In genomic region chr18:59345556-59345955, GRCh38 we compare ENCODE assay signal across 26 cellular contexts. TPM values are rescaled to one million over a fixed set of nuclear protein-coding genes. Genes with fewer than 3 reads are reported as not detected.
DNase-seq lines count a peak whose midpoint lies in the region; ATAC-seq, FAIRE-seq and TF ChIP-seq lines count a peak whose summit lies in the region.
"Had no signal": no experiment of that assay in that cellular context is flagged by ENCODE, and none has a peak within 500 bp of the region (broad histone marks: within the 10 kb centered on the region; RNA-seq: fewer than 3 reads in every experiment).

No MANE protein-coding gene starts in this region.

- no peak overlapping the region for H3K27ac ChIP-seq in HepG2 (ENCODE audit: extremely low read length, insufficient read depth, low read length)
- H3K27ac ChIP-seq in right lobe of liver = no peak overlapping the region
- H3K27ac ChIP-seq: 22Rv1, KMS-11 had no signal

- H3K4me1 ChIP-seq in HepG2 (ENCODE audit: insufficient read depth, low read length) (peaks cover 34% of the 10 kb centered on the region), right lobe of liver (no peaks in the 10 kb centered on the region)
- H3K4me1 ChIP-seq: BE2C had no signal

- H3K9me3 ChIP-seq in HepG2 (ENCODE audit: low read length) = no peaks in the 10 kb centered on the region
- H3K9me3 ChIP-seq in right lobe of liver = no peaks in the 10 kb centered on the region
- H3K9me3 ChIP-seq: BE2C, SK-N-SH had no signal

- no peak for TF ChIP-seq EP300 in HepG2 (IDR thresholded peaks at IDR 0.05; ENCODE audit: low read depth in 2 of 2, low read length in 2 of 2)
- no peak for TF ChIP-seq EP300 in HepG2 (CRISPR knock-in tag; IDR thresholded peaks at IDR 0.05; ENCODE audit: borderline replicate concordance)

- DNase-seq in HepG2 (ENCODE audit: low spot score) (no peak), right lobe of liver (no peak), M059J (ENCODE audit: low read depth) (peak; percentile 32), fibroblast of peridontal ligament (ENCODE audit: extremely low read depth) (peak; percentile 38), NCI-H69 (lab: John Stamatoyannopoulos, UW) (no peak), dedifferentiated amniotic fluid mesenchymal stem cell (ENCODE audit: extremely low spot score) (no peak)
- DNase-seq: BE2C; CD8-positive, alpha-beta memory T cell; DMS 273 treated with DMSO at 0.1 percent for 48 hours; DMS79; H9; NCI-H1092 treated with DMSO at 0.1 percent for 48 hours; NCI-H1436; NCI-H187; NCI-H2081 treated with DMSO at 0.1 percent for 48 hours; NCI-H2171; NCI-H226; NCI-H510A treated with DMSO at 0.1 percent for 48 hours; NCI-H774; SK-N-SH had no signal

- no peak overlapping the region for H3K4me3 ChIP-seq in HepG2 (replicated peaks in 1 of 3; ENCODE audit: insufficient read depth in 1 of 3, low read depth in 2 of 3, low read length in 3 of 3)
- no peak overlapping the region for H3K4me3 ChIP-seq in right lobe of liver
- H3K4me3 ChIP-seq: GM23338 had no signal

- no peak overlapping the region for H2AFZ ChIP-seq in HepG2 (ENCODE audit: low read length)
- H2AFZ ChIP-seq: GM23338 had no signal

- no peak overlapping the region for H3K9ac ChIP-seq in HepG2 (ENCODE audit: insufficient read depth, low read depth, low read length)
- H3K9ac ChIP-seq: KMS-11, SK-N-SH had no signal

- peaks cover 24% of the 10 kb centered on the region for H4K20me1 ChIP-seq in HepG2 (ENCODE audit: insufficient read depth, low read length)

- H3K27me3 ChIP-seq in HepG2 (ENCODE audit: control insufficient read depth in 1 of 2, insufficient read depth in 2 of 2, low read length in 2 of 2) (no peaks in the 10 kb centered on the region), right lobe of liver (no peaks in the 10 kb centered on the region)
- H3K27me3 ChIP-seq: BE2C had no signal

- BruUV-seq in HepG2 (replicated peaks; lab: Mats Ljungman, UMichigan) = TSS peak; percentile 1

- TF ChIP-seq CTCF in HepG2 (CRISPR knock-in tag; IDR thresholded peaks at IDR 0.05) (no peak), right lobe of liver (IDR thresholded peaks at IDR 0.05) (no peak)

- CTCF ChIA-PET in HepG2 (lab: Yijun Ruan, JAX; ENCODE audit: low intra/inter-chr PET ratio, low total read pairs) = no interaction called here

- H3K36me3 ChIP-seq in HepG2 (replicated peaks in 1 of 2; ENCODE audit: control insufficient read depth in 1 of 2, insufficient read depth in 2 of 2, low read length in 2 of 2) (peaks cover 15 to 73% of the 10 kb centered on the region in 2 experiments), right lobe of liver (peaks cover 7 to 62% (median 21%) of the 10 kb centered on the region in 4 donors)

- POLR2A ChIA-PET in HepG2 (lab: Yijun Ruan, JAX) = interaction anchor here (0.9 kb wide), 1 partner anchor 12 kb away, joined by 6 read pairs; no protein-coding TSS in a partner anchor

- no peak for TF ChIP-seq POLR2A in HepG2 (IDR thresholded peaks at IDR 0.05; ENCODE audit: insufficient read depth in 1 of 2, low read depth in 2 of 2, low read length in 2 of 2)
- TF ChIP-seq POLR2A in right lobe of liver (IDR thresholded peaks at IDR 0.05) = no peak

- intact Hi-C loops in HepG2 (cut with micrococcal nuclease; ENCODE audit: unreplicated experiment) = no loop called here
- intact Hi-C loops in right lobe of liver (cut with DNase I) = no loop called here

- TF ChIP-seq RAD21 in HepG2 (CRISPR knock-in tag; IDR thresholded peaks at IDR 0.05) = no peak

- WGBS in HepG2 (ENCODE audit: low lambda C conversion rate) = 97% methylated on average over 4 of the region's 4 CpGs
- WGBS in right lobe of liver (ENCODE audit: insufficient coverage, low coverage, low lambda C conversion rate, missing lambda C conversion rate) = 100% methylated on average over 4 of the region's 4 CpGs

- H3K79me2 ChIP-seq in HepG2 (ENCODE audit: insufficient read depth, low read length) = peaks cover 56% of the 10 kb centered on the region

- no peak for FAIRE-seq in HepG2 (lab: Jason Lieb, UNC)

- in situ Hi-C loops in HepG2 (cut with HindIII; ENCODE audit: extremely low pct_ligation_motif_present, low pct_unique_long_range_greater_than_20kb) = no loop called here

- H3K4me2 ChIP-seq in HepG2 (ENCODE audit: low read depth, low read length) = no peak overlapping the region
- H3K4me2 ChIP-seq: GM23338, KMS-11, SK-N-SH had no signal

- no peak for ATAC-seq in HepG2
- ATAC-seq in right lobe of liver = no peak
- ATAC-seq in HG02759 (IDR thresholded peaks at IDR 0.05; ENCODE audit: unreplicated experiment) = no peak
- ATAC-seq: GM23338 had no signal

TF ChIP-seq in HepG2, 621 proteins besides CTCF, POLR2A, EP300 and RAD21 (continues in another document):
- TF ChIP-seq POLR2G (IDR thresholded peaks at IDR 0.05; ENCODE audit: low read depth, low read length) (no peak), KLF6 (CRISPR knock-in tag; IDR thresholded peaks at IDR 0.05) (no peak), ZNF597 (CRISPR knock-in tag; IDR thresholded peaks at IDR 0.05) (no peak), TP53 (CRISPR knock-in tag; conservative IDR thresholded peaks at IDR 0.05) (no peak)

RNA-seq across cellular contexts. Expression of gene LMAN1, which starts 13.5 kb away (rescaled TPM):
- 79.1 and 131 TPM in 2 replicates for total RNA-seq in HepG2 (2016; rRNA removed; fragmentation: Illumina TruSeq; extraction: Trizol)
- total RNA-seq in HepG2 (2016; cell fraction: cytosol; rRNA removed; fragmentation: Illumina TruSeq; extraction: Trizol; ENCODE audit: low read depth) = 8.9 and 10.1 TPM in 2 replicates
- 73.2 and 133 TPM in 2 replicates for total RNA-seq in HepG2 (2016; cell fraction: insoluble cytoplasmic fraction; rRNA removed; fragmentation: Illumina TruSeq; extraction: Trizol)
- total RNA-seq in HepG2 (2016; cell fraction: membrane; rRNA removed; fragmentation: Illumina TruSeq; extraction: Trizol) = 25.0 and 32.8 TPM in 2 replicates
- 193 and 214 TPM in 2 replicates for total RNA-seq in HepG2 (2016; cell fraction: nucleus; rRNA removed; fragmentation: Illumina TruSeq; extraction: Trizol)
- polyA plus RNA-seq in HepG2 (2011; rRNA removed) = 88.3 and 127 TPM in 2 replicates
- polyA plus RNA-seq in HepG2 (2011; cell fraction: cytosol; rRNA removed) = 86.7 and 99.4 TPM in 2 replicates
- 46.5 and 52.3 TPM in 2 replicates for polyA plus RNA-seq in HepG2 (2011; cell fraction: nucleus; rRNA removed)
- 118 and 152 TPM in 2 replicates for polyA plus RNA-seq in HepG2 (2012)
- 3.9 and 4.3 TPM in 2 replicates for polyA plus RNA-seq in HepG2 (2016; cell fraction: cytosol; fragmentation: Illumina TruSeq; extraction: Trizol; ENCODE audit: low read depth)
- 55.3 and 62.3 TPM in 2 replicates for polyA plus RNA-seq in HepG2 (2016; cell fraction: insoluble cytoplasmic fraction; fragmentation: Illumina TruSeq; extraction: Trizol; ENCODE audit: low read depth)
- 10.9 and 14.2 TPM in 2 replicates for polyA plus RNA-seq in HepG2 (2016; cell fraction: membrane; fragmentation: Illumina TruSeq; extraction: Trizol; ENCODE audit: low read depth)
- 172 and 173 TPM in 2 replicates for polyA plus RNA-seq in HepG2 (2016; cell fraction: nucleus; fragmentation: Illumina TruSeq; extraction: Trizol; ENCODE audit: insufficient read depth, low read depth)
- 37.2 and 147 TPM in 2 replicates for polyA minus RNA-seq in HepG2 (2011; rRNA and poly(A)+ RNA removed; ENCODE audit: low replicate concordance)
- 193 and 200 TPM in 2 replicates for polyA minus RNA-seq in HepG2 (2011; cell fraction: cytosol; rRNA and poly(A)+ RNA removed)
- polyA minus RNA-seq in HepG2 (2011; cell fraction: nucleus; rRNA and poly(A)+ RNA removed) = 204 and 223 TPM in 2 replicates
- total RNA-seq in right lobe of liver = 100 to 1,000 TPM in 4 of 6 experiments, 10 to 100 TPM in 2; 67.8 to 136 (median 108) TPM
- total RNA-seq in M059J (2014; rRNA removed; shearing (Covaris generic)) = 229 and 276 TPM in 2 replicates

RNA-seq across cellular contexts. Expression of gene CPLX4, which starts 27.1 kb away (rescaled TPM):
- total RNA-seq in HepG2 (2016; rRNA removed; fragmentation: Illumina TruSeq; extraction: Trizol) (not detected in 2 replicates), right lobe of liver (under 1 TPM in 1 of 6 experiments, not detected in 5; 0.10 TPM)
- not detected in 2 replicates for total RNA-seq in HepG2 (2016; cell fraction: cytosol; rRNA removed; fragmentation: Illumina TruSeq; extraction: Trizol; ENCODE audit: low read depth)
- not detected in 2 replicates for total RNA-seq in HepG2 (2016; cell fraction: insoluble cytoplasmic fraction; rRNA removed; fragmentation: Illumina TruSeq; extraction: Trizol)
- total RNA-seq in HepG2 (2016; cell fraction: membrane; rRNA removed; fragmentation: Illumina TruSeq; extraction: Trizol) = not detected in 2 replicates
- not detected in 2 replicates for total RNA-seq in HepG2 (2016; cell fraction: nucleus; rRNA removed; fragmentation: Illumina TruSeq; extraction: Trizol)
- not detected in 2 replicates for polyA plus RNA-seq in HepG2 (2011; rRNA removed)
- polyA plus RNA-seq in HepG2 (2011; cell fraction: cytosol; rRNA removed) = not detected in 2 replicates
- polyA plus RNA-seq in HepG2 (2011; cell fraction: nucleus; rRNA removed) = not detected in 2 replicates
- 0.08 TPM in 1 of 2 replicates, not detected in the other for polyA plus RNA-seq in HepG2 (2012)
- polyA plus RNA-seq in HepG2 (2016; cell fraction: cytosol; fragmentation: Illumina TruSeq; extraction: Trizol; ENCODE audit: low read depth) = not detected in 2 replicates
- not detected in 2 replicates for polyA plus RNA-seq in HepG2 (2016; cell fraction: insoluble cytoplasmic fraction; fragmentation: Illumina TruSeq; extraction: Trizol; ENCODE audit: low read depth)
- not detected in 2 replicates for polyA plus RNA-seq in HepG2 (2016; cell fraction: membrane; fragmentation: Illumina TruSeq; extraction: Trizol; ENCODE audit: low read depth)
- not detected in 2 replicates for polyA plus RNA-seq in HepG2 (2016; cell fraction: nucleus; fragmentation: Illumina TruSeq; extraction: Trizol; ENCODE audit: insufficient read depth, low read depth)
- not detected in 2 replicates for polyA minus RNA-seq in HepG2 (2011; rRNA and poly(A)+ RNA removed; ENCODE audit: low replicate concordance)
- not detected in 2 replicates for polyA minus RNA-seq in HepG2 (2011; cell fraction: cytosol; rRNA and poly(A)+ RNA removed)
- not detected in 2 replicates for polyA minus RNA-seq in HepG2 (2011; cell fraction: nucleus; rRNA and poly(A)+ RNA removed)
- total RNA-seq in M059J (2014; rRNA removed; shearing (Covaris generic)) = not detected in 2 replicates
- total RNA-seq: CD8-positive, alpha-beta memory T cell; GM23338; H9 had no signal
- polyA plus RNA-seq: CD14-positive monocyte; CD8-positive, alpha-beta memory T cell; GM23338; IgD-negative memory B cell; SK-N-SH had no signal

Comparison
In these comparisons a context has a peak if more than half of its experiments do, and no peak if none do; other contexts are left out.
1. DNase-seq: peak in M059J (single experiment) and fibroblast of peridontal ligament (single experiment); none in HepG2 (single experiment), right lobe of liver (0 of 3), NCI-H69 (single experiment) and dedifferentiated amniotic fluid mesenchymal stem cell (single experiment).